29 cellular contexts compared by ENCODE assay signal in the genomic region with DNA sequence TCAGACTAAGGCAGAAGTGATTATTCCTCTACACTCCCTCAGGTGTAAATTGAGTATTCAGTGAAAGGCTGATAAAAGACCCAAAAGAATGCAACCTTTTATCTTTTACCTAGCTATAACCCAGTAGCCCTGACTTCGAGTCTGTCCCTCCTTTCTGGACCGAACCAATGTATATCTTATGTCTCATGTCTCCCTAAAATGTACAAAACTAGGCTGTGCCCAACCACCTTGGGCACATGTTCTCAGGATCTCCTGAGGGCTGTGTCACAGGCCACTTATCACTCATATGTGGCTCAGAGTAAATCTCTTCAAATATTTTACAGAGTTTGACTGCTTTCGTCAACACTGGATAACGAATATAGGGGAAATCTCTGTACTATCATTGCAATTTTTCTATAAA.
"Had no signal": no experiment of that assay in that cellular context is flagged by ENCODE, and none has a peak within 500 bp of the region (broad histone marks: within the 10 kb centered on the region; RNA-seq: fewer than 3 reads in every experiment).

No MANE protein-coding gene starts in this region.

- H3K4me1 Mint-ChIP-seq: activated CD4-positive, alpha-beta memory T cell treated with anti-CD3 and anti-CD28 coated beads, Interleukin-2, amount 10 ng/mL, durations not matched to agents 7 days and 5 days; activated naive CD8-positive, alpha-beta T cell treated with anti-CD3 and anti-CD28 coated beads, Interleukin-2, amount 10 ng/mL, durations not matched to agents 7 days and 5 days had no signal

- H3K27ac Mint-ChIP-seq: activated CD4-positive, alpha-beta memory T cell treated with anti-CD3 and anti-CD28 coated beads, Interleukin-2, amount 10 ng/mL, durations not matched to agents 7 days and 5 days; activated CD4-positive, alpha-beta T cell treated with anti-CD3 and anti-CD28 coated beads, Interleukin-2, amount 10 ng/mL, durations not matched to agents 7 days and 5 days; activated naive CD4-positive, alpha-beta T cell treated with anti-CD3 and anti-CD28 coated beads for 36 hours; activated naive CD4-positive, alpha-beta T cell treated with anti-CD3 and anti-CD28 coated beads, Interleukin-2, amount 50 U/mL, for 24 hours; activated naive CD8-positive, alpha-beta T cell treated with anti-CD3 and anti-CD28 coated beads, Interleukin-2, amount 10 ng/mL, durations not matched to agents 7 days and 5 days; activated T-helper 1 cell treated with anti-CD3 and anti-CD28 coated beads, Interleukin-12 subunit alpha, Interleukin-12 subunit beta, Interleukin-2, Interleukin-4 antibody, amounts not matched to agents 30 ng/mL and 10 ng/mL and 1 ng/mL, durations not matched to agents 14 hours and 24 hours and 36 hours; activated T-helper 2 cell treated with anti-CD3 and anti-CD28 coated beads, Interferon-gamma antibody, Interleukin-2, Interleukin-4, amounts not matched to agents 10 μg/mL and 5 μg/mL and 100 μg/mL, durations not matched to agents 14 hours and 24 hours and 36 hours; T-helper 17 cell; T-helper 2 cell treated with Interferon-gamma antibody and Interleukin-4, amounts not matched to agents 5 μg/mL and 100 μg/mL, for 36 hours had no signal

- H3K27ac ChIP-seq: WERI-Rb-1 had no signal

- ATAC-seq: activated T-cell treated with anti-CD3 and anti-CD28 coated beads, Interleukin-2, amount 50 U/mL, for 4 hours; effector memory CD8-positive, alpha-beta T cell; T-helper 17 cell had no signal

- H3K4me3 Mint-ChIP-seq: activated CD4-positive, alpha-beta memory T cell treated with anti-CD3 and anti-CD28 coated beads, Interleukin-2, amount 10 ng/mL, durations not matched to agents 7 days and 5 days; activated CD4-positive, alpha-beta T cell treated with anti-CD3 and anti-CD28 coated beads, Interleukin-2, amount 10 ng/mL, durations not matched to agents 7 days and 5 days; activated naive CD4-positive, alpha-beta T cell treated with anti-CD3 and anti-CD28 coated beads for 36 hours; activated naive CD4-positive, alpha-beta T cell treated with anti-CD3 and anti-CD28 coated beads, Interleukin-2, amount 50 U/mL, for 24 hours; activated naive CD8-positive, alpha-beta T cell treated with anti-CD3 and anti-CD28 coated beads, Interleukin-2, amount 10 ng/mL, durations not matched to agents 7 days and 5 days; activated T-cell treated with anti-CD3 and anti-CD28 coated beads, Interleukin-2, amount 50 U/mL, for 4 hours; activated T-helper 1 cell treated with anti-CD3 and anti-CD28 coated beads, Interleukin-12 subunit alpha, Interleukin-12 subunit beta, Interleukin-2, Interleukin-4 antibody, amounts not matched to agents 30 ng/mL and 10 ng/mL and 1 ng/mL, durations not matched to agents 14 hours and 24 hours and 36 hours; effector memory CD8-positive, alpha-beta T cell; T-helper 17 cell; T-helper 2 cell treated with Interferon-gamma antibody and Interleukin-4, amounts not matched to agents 5 μg/mL and 100 μg/mL, for 36 hours had no signal

- H3K27me3 Mint-ChIP-seq: activated CD4-positive, alpha-beta memory T cell treated with anti-CD3 and anti-CD28 coated beads, Interleukin-2, amount 10 ng/mL, durations not matched to agents 7 days and 5 days; activated CD4-positive, alpha-beta T cell treated with anti-CD3 and anti-CD28 coated beads, Interleukin-2, amount 10 ng/mL, durations not matched to agents 7 days and 5 days; activated naive CD4-positive, alpha-beta T cell treated with anti-CD3 and anti-CD28 coated beads, Interleukin-2, amount 50 U/mL, for 24 hours; activated naive CD8-positive, alpha-beta T cell treated with anti-CD3 and anti-CD28 coated beads, Interleukin-2, amount 10 ng/mL, durations not matched to agents 7 days and 5 days; effector memory CD8-positive, alpha-beta T cell; T-helper 17 cell had no signal

- DNase-seq: activated CD4-positive, alpha-beta memory T cell treated with anti-CD3 and anti-CD28 coated beads, Interleukin-2, amount 10 ng/mL, durations not matched to agents 7 days and 5 days; activated CD4-positive, alpha-beta T cell treated with anti-CD3 and anti-CD28 coated beads for 4 hours; activated CD4-positive, alpha-beta T cell treated with anti-CD3 and anti-CD28 coated beads, Interleukin-2, amount 10 ng/mL, durations not matched to agents 7 days and 5 days; activated CD4-positive, alpha-beta T cell treated with anti-CD3 and anti-CD28 coated beads, Interleukin-2, amount 50 U/mL, for 4 hours; activated CD4-positive, CD25-positive, alpha-beta regulatory T cell; activated CD4-positive, CD25-positive, alpha-beta regulatory T cell treated with anti-CD3 and anti-CD28 coated beads, Interleukin-2, amount 50 U/mL, for 72 hours; activated CD8-positive, alpha-beta memory T cell treated with anti-CD3 and anti-CD28 coated beads, Interleukin-2, amount 50 U/mL, for 48 hours; activated effector memory CD4-positive, alpha-beta T cell treated with anti-CD3 and anti-CD28 coated beads, Interleukin-2, amount 50 U/mL, for 16 hours; activated naive CD4-positive, alpha-beta T cell treated with anti-CD3 and anti-CD28 coated beads for 36 hours; activated naive CD8-positive, alpha-beta T cell treated with anti-CD3 and anti-CD28 coated beads, Interleukin-2, amount 10 ng/mL, durations not matched to agents 7 days and 5 days; activated T-cell treated with anti-CD3 and anti-CD28 coated beads for 4 hours; activated T-cell treated with anti-CD3 and anti-CD28 coated beads, Interleukin-2, amount 50 U/mL, for 4 hours; amniotic stem cell; anterior cingulate cortex; caudate nucleus; cortex of kidney; dermis blood vessel endothelial cell; effector CD4-positive, alpha-beta T cell; effector memory CD8-positive, alpha-beta T cell; foreskin fibroblast; head of caudate nucleus; T-helper 1 cell; T-helper 17 cell; T1000; WERI-Rb-1 had no signal
